21 cellular contexts compared by ENCODE assay signal in the genomic region with DNA sequence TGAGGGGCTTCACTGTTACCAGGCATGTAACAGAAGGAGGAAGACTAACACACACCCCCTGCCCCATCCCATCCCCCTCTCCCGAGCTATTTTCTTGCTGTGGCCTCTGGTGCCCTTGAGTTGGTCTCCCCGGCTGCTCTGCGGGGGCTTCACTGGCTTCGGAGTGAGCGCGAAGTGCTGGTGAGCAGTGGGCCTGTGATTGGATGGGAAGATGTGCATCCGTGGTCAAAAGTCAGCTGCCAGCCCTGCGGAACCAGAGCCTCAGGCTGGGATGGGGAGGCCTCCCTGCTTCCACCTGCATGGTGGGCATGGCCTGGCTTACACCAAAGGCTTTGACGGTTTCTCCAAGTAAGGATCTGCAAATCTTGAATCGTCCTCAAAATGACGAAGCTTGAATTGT. TPM values are rescaled to one million over a fixed set of nuclear protein-coding genes. Genes with fewer than 3 reads are reported as not detected.
DNase-seq lines count a peak whose midpoint lies in the region; ATAC-seq and TF ChIP-seq lines count a peak whose summit lies in the region.
"Had no signal": no experiment of that assay in that cellular context is flagged by ENCODE, and none has a peak within 500 bp of the region (broad histone marks: within the 10 kb centered on the region; RNA-seq: fewer than 3 reads in every experiment).

No MANE protein-coding gene starts in this region.

- H3K27ac Mint-ChIP-seq in activated T-cell treated with anti-CD3 and anti-CD28 coated beads, Interleukin-2, amount 50 U/mL, for 24 hours, result peak overlapping the region; percentile 57
- H3K27ac Mint-ChIP-seq: activated naive CD8-positive, alpha-beta T cell treated with anti-CD3 and anti-CD28 coated beads for 36 hours had no signal

- H3K4me3 ChIP-seq in RWPE2 (ENCODE audit: severe bottlenecking) (no peak overlapping the region), spleen (no peak overlapping the region)
- H3K4me3 ChIP-seq: BLaER1, body of pancreas had no signal

- H3K27ac ChIP-seq in RWPE2 (ENCODE audit: poor library complexity, severe bottlenecking) (no peak overlapping the region), spleen (peak overlapping the region in 7 of 8 donors; percentile 23 to 93 (median 82))
- H3K27ac ChIP-seq: body of pancreas had no signal

- TF ChIP-seq CTCF in RWPE2 (IDR thresholded peaks at IDR 0.05; ENCODE audit: poor library complexity, severe bottlenecking) (no peak), spleen (IDR thresholded peaks at IDR 0.05 in 8 of 11, conservative IDR thresholded peaks at IDR 0.05 in 3 of 11) (no peak)

- no peaks in the 10 kb centered on the region for H3K27me3 Mint-ChIP-seq in activated T-cell treated with anti-CD3 and anti-CD28 coated beads, Interleukin-2, amount 50 U/mL, for 24 hours
- H3K27me3 Mint-ChIP-seq: activated naive CD8-positive, alpha-beta T cell treated with anti-CD3 and anti-CD28 coated beads for 36 hours; naive thymus-derived CD8-positive, alpha-beta T cell had no signal

- no peak for TF ChIP-seq POLR2A in spleen (IDR thresholded peaks at IDR 0.05)

- H3K36me3 Mint-ChIP-seq in activated T-cell treated with anti-CD3 and anti-CD28 coated beads, Interleukin-2, amount 50 U/mL, for 24 hours (ENCODE audit: low read depth), result peaks cover 45% of the 10 kb centered on the region

- H3K27me3 ChIP-seq in RWPE2 (ENCODE audit: insufficient read depth, poor library complexity, severe bottlenecking) (no peaks in the 10 kb centered on the region), spleen (replicated peaks in 1 of 7) (no peaks in the 10 kb centered on the region)
- H3K27me3 ChIP-seq: BLaER1, body of pancreas had no signal

- H3K9me3 ChIP-seq in RWPE2 (ENCODE audit: severe bottlenecking) (no peaks in the 10 kb centered on the region), spleen (no peaks in the 10 kb centered on the region)
- H3K9me3 ChIP-seq: BLaER1, body of pancreas, SK-N-SH had no signal

- H3K4me3 Mint-ChIP-seq in activated T-cell treated with anti-CD3 and anti-CD28 coated beads, Interleukin-2, amount 50 U/mL, for 24 hours, result no peak overlapping the region
- H3K4me3 Mint-ChIP-seq: activated naive CD8-positive, alpha-beta T cell treated with anti-CD3 and anti-CD28 coated beads for 36 hours; activated T-cell treated with anti-CD3 and anti-CD28 coated beads, Interleukin-2, amount 50 U/mL, for 4 hours; naive thymus-derived CD8-positive, alpha-beta T cell had no signal

- H3K4me1 ChIP-seq in RWPE2 (ENCODE audit: insufficient read depth, poor library complexity, severe bottlenecking) (no peaks in the 10 kb centered on the region), spleen (peaks cover 33 to 98% (median 82%) of the 10 kb centered on the region in 6 donors)

- H3K9me3 Mint-ChIP-seq in activated T-cell treated with anti-CD3 and anti-CD28 coated beads, Interleukin-2, amount 50 U/mL, for 24 hours, result no peaks in the 10 kb centered on the region
- H3K9me3 Mint-ChIP-seq: activated naive CD8-positive, alpha-beta T cell treated with anti-CD3 and anti-CD28 coated beads for 36 hours; activated T-cell treated with anti-CD3 and anti-CD28 coated beads, Interleukin-2, amount 50 U/mL, for 4 hours; naive thymus-derived CD8-positive, alpha-beta T cell had no signal

- peaks cover 44% of the 10 kb centered on the region for H3K4me1 Mint-ChIP-seq in activated T-cell treated with anti-CD3 and anti-CD28 coated beads, Interleukin-2, amount 50 U/mL, for 24 hours (ENCODE audit: low read depth)

- H3K36me3 ChIP-seq in RWPE2 (ENCODE audit: low read depth) (peaks cover 4% of the 10 kb centered on the region; the same call in 1 of the 2 replicates), spleen (peaks cover 0 to 41% (median 10%) of the 10 kb centered on the region in 6 donors)

- ATAC-seq in RWPE2 (ENCODE audit: low read depth) (no peak), GM19463 (IDR thresholded peaks at IDR 0.05; ENCODE audit: unreplicated experiment) (no peak)
- ATAC-seq: activated T-cell treated with anti-CD3 and anti-CD28 coated beads, Interleukin-2, amount 50 U/mL, for 4 hours; body of pancreas; naive thymus-derived CD8-positive, alpha-beta T cell had no signal

- intact Hi-C loops in spleen (cut with DNase I; ENCODE audit: low total_unique reads), result no loop called here

- DNase-seq in activated T-cell treated with anti-CD3 and anti-CD28 coated beads, Interleukin-2, amount 50 U/mL, for 24 hours, result no peak
- DNase-seq in activated T-cell treated with anti-CD3 and anti-CD28 coated beads, Interleukin-2, amount 50 U/mL, for 48 hours, result no peak
- DNase-seq in RWPE2 (ENCODE audit: low spot score), result peak; percentile 73
- DNase-seq in left kidney (ENCODE audit: low read depth, low spot score), result peak; percentile 84
- peak; percentile 58 for DNase-seq in spleen
- no peak for DNase-seq in inferior parietal cortex (ENCODE audit: extremely low spot score)
- no peak for DNase-seq in activated naive CD4-positive, alpha-beta T cell (lab: John Stamatoyannopoulos, UW)
- DNase-seq: activated CD4-positive, alpha-beta T cell treated with anti-CD3 and anti-CD28 coated beads, Interleukin-2, amount 50 U/mL, for 4 hours; activated naive CD8-positive, alpha-beta T cell treated with anti-CD3 and anti-CD28 coated beads for 36 hours; activated T-cell treated with anti-CD3 and anti-CD28 coated beads, Interleukin-2, amount 50 U/mL, for 4 hours; body of pancreas; glutamatergic neuron; left colon; naive thymus-derived CD8-positive, alpha-beta T cell; NCI-H1417 treated with DMSO at 0.1 percent for 48 hours; NCI-H2107; NCI-H510A treated with DMSO at 0.1 percent for 48 hours; NK-92 treated with Interleukin-12 subunit alpha and Interleukin-12 subunit beta, amount 100 ng/mL, for 24 hours; SK-N-SH had no signal

- WGBS in spleen, 5 donors, result 88 to 93% (median 90%) methylated on average over 11 of the region's 11 CpGs

RNA-seq across cellular contexts. Expression of a gene that starts 23.8 kb away (rescaled TPM):
- 10 to 100 TPM; 11.2 to 33.2 (median 17.2) TPM for total RNA-seq in spleen
- 1 to 10 TPM; 2.9 to 8.0 (median 4.1) TPM for polyA plus RNA-seq in spleen

RNA-seq across cellular contexts. Expression of a gene that starts 44.7 kb away (rescaled TPM):
- total RNA-seq in spleen, result 100 to 1,000 TPM in 6 of 7 donors, 10 to 100 TPM in 1; 96.5 to 246 (median 113) TPM
- polyA plus RNA-seq in spleen, result 10 to 100 TPM; 35.5 to 62.0 (median 37.6) TPM

Comparison
In these comparisons a context has a peak if more than half of its experiments do, and no peak if none do; other contexts are left out.
1. DNase-seq: peak in RWPE2 (single experiment), left kidney (single experiment) and spleen (single experiment); none in activated T-cell treated with anti-CD3 and anti-CD28 coated beads, Interleukin-2, amount 50 U/mL, for 24 hours (single experiment), activated T-cell treated with anti-CD3 and anti-CD28 coated beads, Interleukin-2, amount 50 U/mL, for 48 hours (0 of 2), inferior parietal cortex (single experiment) and activated naive CD4-positive, alpha-beta T cell (0 of 4).